Comparison of ENCODE assay signal across 10 cellular contexts in genomic region chr3:90092994-90093393, GRCh38.
DNase-seq lines count a peak whose midpoint lies in the region; ATAC-seq and TF ChIP-seq lines count a peak whose summit lies in the region.
"Had no signal": no experiment of that assay in that cellular context is flagged by ENCODE, and none has a peak within 500 bp of the region (broad histone marks: within the 10 kb centered on the region; RNA-seq: fewer than 3 reads in every experiment).

No MANE protein-coding gene starts in this region.

- no peak for DNase-seq in Panc1 (ENCODE audit: low read depth, low spot score)
- DNase-seq in foreskin fibroblast: peak; percentile 9 to 49
- no peak for DNase-seq in T-helper 2 cell
- no peak for DNase-seq in naive thymus-derived CD8-positive, alpha-beta T cell
- no peak for DNase-seq in CD4-positive, alpha-beta T cell
- DNase-seq in activated naive CD4-positive, alpha-beta T cell treated with anti-CD3 and anti-CD28 coated beads, Interleukin-2, amount 50 U/mL, for 16 hours: no peak
- DNase-seq: stimulated activated naive B cell treated with anti-CD40 and anti-IgM and Interleukin-4, amounts not matched to agents 10 μg/mL and 1 μg/mL and 100 μg/mL, for 72 hours had no signal

- H3K27ac Mint-ChIP-seq in naive thymus-derived CD8-positive, alpha-beta T cell: no peak overlapping the region
- no peak overlapping the region for H3K27ac Mint-ChIP-seq in CD4-positive, alpha-beta T cell
- H3K27ac Mint-ChIP-seq: stimulated activated naive B cell treated with anti-CD40 and anti-IgM and Interleukin-4, amounts not matched to agents 10 μg/mL and 1 μg/mL and 100 μg/mL, for 72 hours; T-helper 1 cell treated with Interleukin-12 subunit alpha and Interleukin-12 subunit beta and Interleukin-4 antibody, amounts not matched to agents 30 μg/mL and 1 μg/mL, for 36 hours had no signal

- H3K9me3 Mint-ChIP-seq in naive thymus-derived CD8-positive, alpha-beta T cell: peaks cover 0 to 12% (median 0%) of the 10 kb centered on the region in 9 donors
- H3K9me3 Mint-ChIP-seq in CD4-positive, alpha-beta T cell: no peaks in the 10 kb centered on the region
- H3K9me3 Mint-ChIP-seq: T-helper 1 cell treated with Interleukin-12 subunit alpha and Interleukin-12 subunit beta and Interleukin-4 antibody, amounts not matched to agents 30 μg/mL and 1 μg/mL, for 36 hours had no signal

- H3K4me1 ChIP-seq in Panc1 (ENCODE audit: control insufficient read depth, insufficient read depth, low read length): no peaks in the 10 kb centered on the region

- H3K27ac ChIP-seq in 22Rv1 (0 out of 2 replicates have a peak overlapping the region, but pooled peaks have one; percentile 9), Panc1 (ENCODE audit: low read length) (no peak overlapping the region)
- H3K27ac ChIP-seq in CD4-positive, alpha-beta T cell (ENCODE audit: low read depth, low read length): no peak overlapping the region

- POLR2A ChIA-PET in Panc1 (lab: Charles Lee): interaction anchor here (0.6 kb wide), 1 partner anchor 97 kb away, joined by 3 read pairs; no protein-coding TSS in a partner anchor
- POLR2A ChIA-PET in naive thymus-derived CD8-positive, alpha-beta T cell (lab: Charles Lee): no interaction called here
- POLR2A ChIA-PET in CD4-positive, alpha-beta T cell (lab: Charles Lee): no interaction called here

- intact Hi-C loops in Panc1 (cut with micrococcal nuclease; ENCODE audit: unreplicated experiment): loop anchor here (5.0 kb wide), 1 partner anchor 1891 kb away; no protein-coding TSS in a partner anchor
- intact Hi-C loops in CD4-positive, alpha-beta T cell (cut with DNase I, micrococcal nuclease): no loop called here

- no peaks in the 10 kb centered on the region for H3K36me3 Mint-ChIP-seq in naive thymus-derived CD8-positive, alpha-beta T cell
- no peaks in the 10 kb centered on the region for H3K36me3 Mint-ChIP-seq in CD4-positive, alpha-beta T cell (ENCODE audit: low read depth)
- H3K36me3 Mint-ChIP-seq: stimulated activated naive B cell treated with anti-CD40 and anti-IgM and Interleukin-4, amounts not matched to agents 10 μg/mL and 1 μg/mL and 100 μg/mL, for 72 hours had no signal

- H3K4me3 ChIP-seq in Panc1 (ENCODE audit: low read depth in 2 of 2, low read length in 2 of 2) (no peak overlapping the region), foreskin fibroblast (ENCODE audit: low read depth in 1 of 2, low read length in 2 of 2) (no peak overlapping the region)

- CTCF ChIA-PET in Panc1 (lab: Charles Lee): no interaction called here
- CTCF ChIA-PET in CD4-positive, alpha-beta T cell (lab: Charles Lee): no interaction called here

- H3K4me3 Mint-ChIP-seq in naive thymus-derived CD8-positive, alpha-beta T cell: no peak overlapping the region
- H3K4me3 Mint-ChIP-seq in CD4-positive, alpha-beta T cell: no peak overlapping the region
- H3K4me3 Mint-ChIP-seq: stimulated activated naive B cell treated with anti-CD40 and anti-IgM and Interleukin-4, amounts not matched to agents 10 μg/mL and 1 μg/mL and 100 μg/mL, for 72 hours; T-helper 1 cell treated with Interleukin-12 subunit alpha and Interleukin-12 subunit beta and Interleukin-4 antibody, amounts not matched to agents 30 μg/mL and 1 μg/mL, for 36 hours had no signal

- in situ Hi-C loops in Panc1 (cut with HindIII; ENCODE audit: low pct_unique_long_range_greater_than_20kb, low sequenced_read_pairs): no loop called here

- peak; percentile 50 for ATAC-seq in GM19351 (IDR thresholded peaks at IDR 0.05; ENCODE audit: unreplicated experiment)
- ATAC-seq in Panc1: no peak
- no peak for ATAC-seq in naive thymus-derived CD8-positive, alpha-beta T cell
- no peak for ATAC-seq in CD4-positive, alpha-beta T cell (ENCODE audit: poor library complexity)

- no peaks in the 10 kb centered on the region for H3K27me3 ChIP-seq in Panc1 (ENCODE audit: control insufficient read depth, insufficient read depth, low read length)
- no peaks in the 10 kb centered on the region for H3K27me3 ChIP-seq in CD4-positive, alpha-beta T cell (ENCODE audit: control insufficient read depth, insufficient read depth, low read length)

- H3K36me3 ChIP-seq in Panc1 (ENCODE audit: control insufficient read depth, insufficient read depth, low read length): no peaks in the 10 kb centered on the region

- no peaks in the 10 kb centered on the region for H3K4me1 Mint-ChIP-seq in naive thymus-derived CD8-positive, alpha-beta T cell
- H3K4me1 Mint-ChIP-seq in CD4-positive, alpha-beta T cell (ENCODE audit: low read depth): no peaks in the 10 kb centered on the region
- H3K4me1 Mint-ChIP-seq: stimulated activated naive B cell treated with anti-CD40 and anti-IgM and Interleukin-4, amounts not matched to agents 10 μg/mL and 1 μg/mL and 100 μg/mL, for 72 hours had no signal

- H3K27me3 Mint-ChIP-seq in naive thymus-derived CD8-positive, alpha-beta T cell: no peaks in the 10 kb centered on the region
- no peaks in the 10 kb centered on the region for H3K27me3 Mint-ChIP-seq in CD4-positive, alpha-beta T cell
- H3K27me3 Mint-ChIP-seq: stimulated activated naive B cell treated with anti-CD40 and anti-IgM and Interleukin-4, amounts not matched to agents 10 μg/mL and 1 μg/mL and 100 μg/mL, for 72 hours had no signal

- TF ChIP-seq CTCF in 22Rv1 (IDR thresholded peaks at IDR 0.05) (peak; percentile 79), Panc1 (IDR thresholded peaks at IDR 0.05) (peak; percentile 60; the same call in 1 of the 2 replicates), foreskin fibroblast (IDR thresholded peaks at IDR 0.05; ENCODE audit: low read depth, low read length) (peak; percentile 39)
- no peak for TF ChIP-seq CTCF in CD4-positive, alpha-beta T cell (IDR thresholded peaks at IDR 0.05)

- no TSS peak for BruUV-seq in Panc1 (replicated peaks; lab: Mats Ljungman, UMichigan)

- H3K9me3 ChIP-seq in Panc1 (ENCODE audit: control insufficient read depth, insufficient read depth, low read depth, low read length): no peaks in the 10 kb centered on the region
- H3K9me3 ChIP-seq in CD4-positive, alpha-beta T cell (ENCODE audit: control insufficient read depth, low read length): no peaks in the 10 kb centered on the region

Comparison
In these comparisons a context has a peak if more than half of its experiments do, and no peak if none do; other contexts are left out.
1. DNase-seq: peak in foreskin fibroblast (2 of 2); none in Panc1 (single experiment), T-helper 2 cell (0 of 5), naive thymus-derived CD8-positive, alpha-beta T cell (0 of 10), CD4-positive, alpha-beta T cell (0 of 10) and activated naive CD4-positive, alpha-beta T cell treated with anti-CD3 and anti-CD28 coated beads, Interleukin-2, amount 50 U/mL, for 16 hours (single experiment).